1 cellular context compared by ENCODE assay signal in the genomic region with DNA sequence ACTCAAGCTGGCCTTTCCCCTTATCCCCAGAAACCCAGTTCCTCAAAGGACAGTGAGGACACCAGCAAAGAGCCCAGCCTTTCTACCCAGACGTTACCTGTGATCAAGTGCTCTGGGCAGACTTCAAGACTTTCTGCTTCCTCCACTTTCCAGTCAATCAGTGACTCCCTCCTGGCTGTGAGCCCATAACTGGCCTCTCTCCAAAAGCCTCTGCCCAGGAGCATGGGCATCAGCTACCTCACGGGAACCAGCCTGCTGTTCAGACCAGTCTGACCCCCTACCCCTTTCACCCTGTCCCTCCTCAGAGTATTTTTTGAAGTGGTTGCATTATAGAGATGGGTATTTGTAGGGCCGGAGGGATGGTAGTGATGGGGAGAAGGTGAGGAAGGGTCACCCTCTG.
TF ChIP-seq lines count a peak whose summit lies in the region.

No MANE protein-coding gene starts in this region.

TF ChIP-seq in endothelial cell of umbilical vein, 7 proteins besides CTCF, POLR2A, EP300 and RAD21:
- TF ChIP-seq MYC (IDR thresholded peaks at IDR 0.05; ENCODE audit: low read depth, low read length) (no peak), POLR2AphosphoS5 (IDR thresholded peaks at IDR 0.05; ENCODE audit: insufficient read depth, low read depth, low read length) (no peak), FOS (IDR thresholded peaks at IDR 0.05; ENCODE audit: borderline replicate concordance, insufficient read depth, low read length) (no peak), JUN (IDR thresholded peaks at IDR 0.05; ENCODE audit: borderline replicate concordance, insufficient read depth, insufficient read length, low read depth) (no peak), EZH2 (IDR thresholded peaks at IDR 0.05; ENCODE audit: borderline replicate concordance, low read depth, low read length, severe bottlenecking) (no peak), GATA2 (IDR thresholded peaks at IDR 0.05; ENCODE audit: insufficient read depth, insufficient read length, low read depth, low read length) (no peak), MAX (IDR thresholded peaks at IDR 0.05; ENCODE audit: insufficient read depth, insufficient read length) (no peak)
TF ChIP-seq in endothelial cell of umbilical vein: peak in this region for 0.
